ENCODE assay signal across 1 cellular context in genomic region chr11:35173011-35173511, GRCh38.
TF ChIP-seq lines count a peak whose summit lies in the region.

No MANE protein-coding gene starts in this region.

TF ChIP-seq in HepG2, 621 proteins besides CTCF, POLR2A, EP300 and RAD21 (continued from another document and continues in another):
- no peak for TF ChIP-seq HIC2 (CRISPR knock-in tag; IDR thresholded peaks at IDR 0.05; ENCODE audit: low read depth)
- TF ChIP-seq THRA (CRISPR knock-in tag; IDR thresholded peaks at IDR 0.05; ENCODE audit: borderline replicate concordance), result peak; percentile 64; the same call in 1 of the 2 replicates
- no peak for TF ChIP-seq MAX (IDR thresholded peaks at IDR 0.05)
- no peak for TF ChIP-seq ZNF619 (CRISPR knock-in tag; IDR thresholded peaks at IDR 0.05)
- TF ChIP-seq ZNF496 (CRISPR knock-in tag; IDR thresholded peaks at IDR 0.05; ENCODE audit: insufficient replicate concordance), result no peak
- TF ChIP-seq E2F1 (CRISPR knock-in tag; IDR thresholded peaks at IDR 0.05), result no peak
- TF ChIP-seq HNF1A (IDR thresholded peaks at IDR 0.05; ENCODE audit: low read depth), result 0 out of 2 replicates have a peak, but pooled peaks have one; percentile 28
- no peak for TF ChIP-seq HNF1A (CRISPR knock-in tag; IDR thresholded peaks at IDR 0.05; ENCODE audit: borderline replicate concordance)
- TF ChIP-seq ZXDC (CRISPR knock-in tag; IDR thresholded peaks at IDR 0.05), result no peak
- TF ChIP-seq KDM4B (CRISPR knock-in tag; IDR thresholded peaks at IDR 0.05), result no peak
- no peak for TF ChIP-seq TERF1 (CRISPR knock-in tag; IDR thresholded peaks at IDR 0.05)
- no peak for TF ChIP-seq CERS6 (CRISPR knock-in tag; IDR thresholded peaks at IDR 0.05)
- TF ChIP-seq SPEN (CRISPR knock-in tag; IDR thresholded peaks at IDR 0.05; ENCODE audit: low read depth), result no peak
- TF ChIP-seq CAMTA2 (CRISPR knock-in tag; IDR thresholded peaks at IDR 0.05; ENCODE audit: borderline replicate concordance), result no peak
- no peak for TF ChIP-seq ZNF331 (CRISPR knock-in tag; IDR thresholded peaks at IDR 0.05)
- no peak for TF ChIP-seq NFRKB (IDR thresholded peaks at IDR 0.05)
- no peak for TF ChIP-seq ZBTB38 (CRISPR knock-in tag; IDR thresholded peaks at IDR 0.05)
- no peak for TF ChIP-seq MEF2D (CRISPR knock-in tag; IDR thresholded peaks at IDR 0.05)
- TF ChIP-seq RARG (CRISPR knock-in tag; IDR thresholded peaks at IDR 0.05; ENCODE audit: low read depth), result no peak
- no peak for TF ChIP-seq HINFP (CRISPR knock-in tag; IDR thresholded peaks at IDR 0.05; ENCODE audit: low read depth)
- no peak for TF ChIP-seq MTF1 (CRISPR knock-in tag; IDR thresholded peaks at IDR 0.05)
- TF ChIP-seq SRSF4 (IDR thresholded peaks at IDR 0.05; ENCODE audit: low read depth, low read length, poor library complexity, severe bottlenecking), result no peak
- TF ChIP-seq ZNF577 (CRISPR knock-in tag; IDR thresholded peaks at IDR 0.05; ENCODE audit: borderline replicate concordance, low read depth), result no peak
- no peak for TF ChIP-seq ZBED4 (CRISPR knock-in tag; IDR thresholded peaks at IDR 0.05; ENCODE audit: borderline replicate concordance)
- no peak for TF ChIP-seq THAP11 (CRISPR knock-in tag; IDR thresholded peaks at IDR 0.05)
- no peak for TF ChIP-seq NFAT5 (CRISPR knock-in tag; IDR thresholded peaks at IDR 0.05)
- TF ChIP-seq SIX4 (CRISPR knock-in tag; IDR thresholded peaks at IDR 0.05), result no peak
- TF ChIP-seq RFX1 (IDR thresholded peaks at IDR 0.05), result no peak
- TF ChIP-seq ZNF746 (CRISPR knock-in tag; IDR thresholded peaks at IDR 0.05), result no peak
- no peak for TF ChIP-seq ZNF7 (CRISPR knock-in tag; IDR thresholded peaks at IDR 0.05)
